ENCODE assay signal across 2 cellular contexts in the genomic region with DNA sequence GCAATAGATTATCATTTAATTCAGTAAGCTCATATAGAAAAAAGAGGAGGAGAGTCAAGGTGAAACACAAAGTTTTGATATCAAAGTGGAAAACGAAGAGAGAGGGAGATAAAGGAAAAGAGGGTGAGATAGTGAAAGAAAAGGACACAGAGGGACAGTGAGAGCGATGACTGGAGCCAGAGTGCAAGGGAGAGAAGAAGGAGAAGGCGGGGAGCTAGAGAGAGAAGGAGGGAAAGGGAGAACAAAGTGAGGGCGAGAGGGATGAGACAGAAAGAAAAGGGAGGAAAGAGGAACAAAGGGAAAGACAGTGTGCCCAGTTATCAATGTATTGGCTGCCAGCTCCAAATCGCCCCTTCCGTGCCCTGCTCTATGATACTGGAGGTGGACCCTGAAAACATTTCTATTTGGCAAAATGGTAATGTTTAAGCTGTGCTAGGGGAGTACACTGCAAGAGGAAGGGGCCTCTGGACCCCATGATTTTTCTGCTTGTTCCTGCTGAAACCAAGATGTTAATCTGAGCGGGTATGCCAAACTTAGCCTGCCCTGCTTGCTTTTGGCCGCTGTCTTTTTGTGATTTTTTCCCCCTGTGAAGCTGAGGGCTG.
TF ChIP-seq lines count a peak whose summit lies in the region.

No MANE protein-coding gene starts in this region.

TF ChIP-seq in K562, 482 proteins besides CTCF, POLR2A, EP300 and RAD21 (continues in another document):
- TF ChIP-seq NCOR1 (IDR thresholded peaks at IDR 0.05), result no peak
- no peak for TF ChIP-seq HNRNPK (IDR thresholded peaks at IDR 0.05; ENCODE audit: low read depth, low read length, poor library complexity, severe bottlenecking)
- TF ChIP-seq RBBP5 (IDR thresholded peaks at IDR 0.05; ENCODE audit: borderline replicate concordance, insufficient read depth, low read length, poor library complexity, severe bottlenecking), result peak; percentile 78
- no peak for TF ChIP-seq FOXJ3 (CRISPR knock-in tag; IDR thresholded peaks at IDR 0.05)
- TF ChIP-seq SMAD3 (CRISPR knock-in tag; conservative IDR thresholded peaks at IDR 0.05), result no peak
- 0 out of 2 replicates have a peak, but pooled peaks have one; percentile 11 for TF ChIP-seq TCFL5 (CRISPR knock-in tag; conservative IDR thresholded peaks at IDR 0.05)
- TF ChIP-seq ZNF124 (CRISPR knock-in tag; IDR thresholded peaks at IDR 0.05), result no peak
- TF ChIP-seq, protein P1, sequence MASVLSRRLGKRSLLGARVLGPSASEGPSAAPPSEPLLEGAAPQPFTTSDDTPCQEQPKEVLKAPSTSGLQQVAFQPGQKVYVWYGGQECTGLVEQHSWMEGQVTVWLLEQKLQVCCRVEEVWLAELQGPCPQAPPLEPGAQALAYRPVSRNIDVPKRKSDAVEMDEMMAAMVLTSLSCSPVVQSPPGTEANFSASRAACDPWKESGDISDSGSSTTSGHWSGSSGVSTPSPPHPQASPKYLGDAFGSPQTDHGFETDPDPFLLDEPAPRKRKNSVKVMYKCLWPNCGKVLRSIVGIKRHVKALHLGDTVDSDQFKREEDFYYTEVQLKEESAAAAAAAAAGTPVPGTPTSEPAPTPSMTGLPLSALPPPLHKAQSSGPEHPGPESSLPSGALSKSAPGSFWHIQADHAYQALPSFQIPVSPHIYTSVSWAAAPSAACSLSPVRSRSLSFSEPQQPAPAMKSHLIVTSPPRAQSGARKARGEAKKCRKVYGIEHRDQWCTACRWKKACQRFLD (CRISPR knock-in tag; IDR thresholded peaks at IDR 0.05), result no peak
- no peak for TF ChIP-seq GATA2 (CRISPR knock-in tag; IDR thresholded peaks at IDR 0.05)
- TF ChIP-seq MTA3 (IDR thresholded peaks at IDR 0.05; ENCODE audit: borderline replicate concordance), result peak; percentile 63; the same call in 1 of the 2 replicates
- no peak for TF ChIP-seq CREB3 (tag; conservative IDR thresholded peaks at IDR 0.05; ENCODE audit: low read depth)
- TF ChIP-seq ZFP36 (IDR thresholded peaks at IDR 0.05; ENCODE audit: low read depth, low read length, partially characterized antibody), result no peak
- peak; percentile 94 for TF ChIP-seq ELF4 (CRISPR knock-in tag; IDR thresholded peaks at IDR 0.05)
- no peak for TF ChIP-seq ZHX1 (conservative IDR thresholded peaks at IDR 0.05; ENCODE audit: low read length)
- TF ChIP-seq SUPT5H (IDR thresholded peaks at IDR 0.05), result no peak
- no peak; the same call in 1 of the 2 replicates for TF ChIP-seq YBX1 (IDR thresholded peaks at IDR 0.05)
- no peak for TF ChIP-seq KDM5B (IDR thresholded peaks at IDR 0.05; ENCODE audit: insufficient replicate concordance, low read depth, low read length)
- no peak for TF ChIP-seq KLF10 (CRISPR knock-in tag; IDR thresholded peaks at IDR 0.05)
- no peak for TF ChIP-seq NCOA2 (IDR thresholded peaks at IDR 0.05; ENCODE audit: partially characterized antibody in 2 of 2)
- TF ChIP-seq, protein P2, sequence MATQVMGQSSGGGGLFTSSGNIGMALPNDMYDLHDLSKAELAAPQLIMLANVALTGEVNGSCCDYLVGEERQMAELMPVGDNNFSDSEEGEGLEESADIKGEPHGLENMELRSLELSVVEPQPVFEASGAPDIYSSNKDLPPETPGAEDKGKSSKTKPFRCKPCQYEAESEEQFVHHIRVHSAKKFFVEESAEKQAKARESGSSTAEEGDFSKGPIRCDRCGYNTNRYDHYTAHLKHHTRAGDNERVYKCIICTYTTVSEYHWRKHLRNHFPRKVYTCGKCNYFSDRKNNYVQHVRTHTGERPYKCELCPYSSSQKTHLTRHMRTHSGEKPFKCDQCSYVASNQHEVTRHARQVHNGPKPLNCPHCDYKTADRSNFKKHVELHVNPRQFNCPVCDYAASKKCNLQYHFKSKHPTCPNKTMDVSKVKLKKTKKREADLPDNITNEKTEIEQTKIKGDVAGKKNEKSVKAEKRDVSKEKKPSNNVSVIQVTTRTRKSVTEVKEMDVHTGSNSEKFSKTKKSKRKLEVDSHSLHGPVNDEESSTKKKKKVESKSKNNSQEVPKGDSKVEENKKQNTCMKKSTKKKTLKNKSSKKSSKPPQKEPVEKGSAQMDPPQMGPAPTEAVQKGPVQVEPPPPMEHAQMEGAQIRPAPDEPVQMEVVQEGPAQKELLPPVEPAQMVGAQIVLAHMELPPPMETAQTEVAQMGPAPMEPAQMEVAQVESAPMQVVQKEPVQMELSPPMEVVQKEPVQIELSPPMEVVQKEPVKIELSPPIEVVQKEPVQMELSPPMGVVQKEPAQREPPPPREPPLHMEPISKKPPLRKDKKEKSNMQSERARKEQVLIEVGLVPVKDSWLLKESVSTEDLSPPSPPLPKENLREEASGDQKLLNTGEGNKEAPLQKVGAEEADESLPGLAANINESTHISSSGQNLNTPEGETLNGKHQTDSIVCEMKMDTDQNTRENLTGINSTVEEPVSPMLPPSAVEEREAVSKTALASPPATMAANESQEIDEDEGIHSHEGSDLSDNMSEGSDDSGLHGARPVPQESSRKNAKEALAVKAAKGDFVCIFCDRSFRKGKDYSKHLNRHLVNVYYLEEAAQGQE (CRISPR knock-in tag; IDR thresholded peaks at IDR 0.05; ENCODE audit: low read depth), result no peak
- TF ChIP-seq, protein P3, sequence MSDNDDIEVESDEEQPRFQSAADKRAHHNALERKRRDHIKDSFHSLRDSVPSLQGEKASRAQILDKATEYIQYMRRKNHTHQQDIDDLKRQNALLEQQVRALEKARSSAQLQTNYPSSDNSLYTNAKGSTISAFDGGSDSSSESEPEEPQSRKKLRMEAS (CRISPR knock-in tag; IDR thresholded peaks at IDR 0.05), result no peak

TF ChIP-seq in SK-N-SH treated with all-trans-retinoic acid at 6 μM for 48 hours, 23 proteins besides CTCF, POLR2A, EP300 and RAD21:
- TF ChIP-seq ZNF8 (CRISPR knock-in tag; IDR thresholded peaks at IDR 0.05) (no peak), CREB5 (CRISPR knock-in tag; IDR thresholded peaks at IDR 0.05; ENCODE audit: low read depth) (no peak), TOX (CRISPR knock-in tag; IDR thresholded peaks at IDR 0.05; ENCODE audit: borderline replicate concordance) (no peak), ZNF70 (CRISPR knock-in tag; IDR thresholded peaks at IDR 0.05) (no peak), CSDC2 (CRISPR knock-in tag; IDR thresholded peaks at IDR 0.05) (no peak), TCF4 (CRISPR knock-in tag; IDR thresholded peaks at IDR 0.05; ENCODE audit: borderline replicate concordance) (no peak), RARB (CRISPR knock-in tag; IDR thresholded peaks at IDR 0.05) (no peak), BACH2 (CRISPR knock-in tag; IDR thresholded peaks at IDR 0.05; ENCODE audit: borderline replicate concordance) (no peak), ZC3H10 (CRISPR knock-in tag; IDR thresholded peaks at IDR 0.05) (no peak), ZFP3 (CRISPR knock-in tag; IDR thresholded peaks at IDR 0.05) (no peak), CSRNP3 (CRISPR knock-in tag; IDR thresholded peaks at IDR 0.05) (no peak)
TF ChIP-seq in SK-N-SH treated with all-trans-retinoic acid at 6 μM for 48 hours: peak in this region for 0.
